21 cellular contexts compared by ENCODE assay signal in genomic region chr1:227781314-227781930, GRCh38. TPM values are rescaled to one million over a fixed set of nuclear protein-coding genes. Genes with fewer than 3 reads are reported as not detected.
DNase-seq lines count a peak whose midpoint lies in the region; ATAC-seq and TF ChIP-seq lines count a peak whose summit lies in the region.
"Had no signal": no experiment of that assay in that cellular context is flagged by ENCODE, and none has a peak within 500 bp of the region (broad histone marks: within the 10 kb centered on the region; RNA-seq: fewer than 3 reads in every experiment).

No MANE protein-coding gene starts in this region.

- H3K27ac ChIP-seq in colonic mucosa: no peak overlapping the region
- H3K27ac ChIP-seq in tibial artery: no peak overlapping the region
- H3K27ac ChIP-seq in uterus: no peak overlapping the region

- TF ChIP-seq POLR2A in uterus (IDR thresholded peaks at IDR 0.05): no peak

- H3K36me3 ChIP-seq in colonic mucosa (no peaks in the 10 kb centered on the region), tibial artery (peaks cover 3 to 45% (median 15%) of the 10 kb centered on the region in 3 donors), uterus (no peaks in the 10 kb centered on the region)

- intact Hi-C loops in Right ventricle myocardium superior (cut with DNase I) (no loop called here), Right ventricle myocardium inferior (cut with DNase I) (loop anchor here (10.0 kb wide), 1 partner anchor 103 kb away; no protein-coding TSS in a partner anchor), colonic mucosa (cut with DNase I) (no loop called here), tibial artery (cut with DNase I; ENCODE audit: low total_unique reads) (no loop called here), uterus (cut with DNase I; ENCODE audit: low total_unique reads) (no loop called here)

- no peak overlapping the region for H3K4me3 ChIP-seq in colonic mucosa
- no peak overlapping the region for H3K4me3 ChIP-seq in tibial artery
- no peak overlapping the region for H3K4me3 ChIP-seq in uterus
- H3K4me3 ChIP-seq: GM23338 had no signal

- TF ChIP-seq CTCF in colonic mucosa (IDR thresholded peaks at IDR 0.05): no peak
- no peak for TF ChIP-seq CTCF in omental fat pad (IDR thresholded peaks at IDR 0.05)
- TF ChIP-seq CTCF in tibial artery (IDR thresholded peaks at IDR 0.05): no peak
- TF ChIP-seq CTCF in uterus (IDR thresholded peaks at IDR 0.05): no peak

- ATAC-seq in Right ventricle myocardium superior (ENCODE audit: poor library complexity): no peak
- ATAC-seq in Right ventricle myocardium inferior: no peak
- ATAC-seq in omental fat pad (ENCODE audit: low FRiP score): no peak
- no peak for ATAC-seq in GM21381 (IDR thresholded peaks at IDR 0.05; ENCODE audit: unreplicated experiment)
- ATAC-seq: GM23338 had no signal

- peaks cover 2% of the 10 kb centered on the region for H3K4me1 ChIP-seq in colonic mucosa
- H3K4me1 ChIP-seq in tibial artery: peaks cover 0 to 5% (median 5%) of the 10 kb centered on the region in 4 donors
- peaks cover 0 to 2% of the 10 kb centered on the region in 2 donors for H3K4me1 ChIP-seq in uterus
- H3K4me1 ChIP-seq: Caco-2 had no signal

- DNase-seq in Right ventricle myocardium superior (peak; percentile 33), Right ventricle myocardium inferior (ENCODE audit: missing footprints) (no peak), colonic mucosa (peak; percentile 9), omental fat pad (ENCODE audit: low spot score) (peak; percentile 13), tibial artery (peak; percentile 10 to 50), cerebellum (ENCODE audit: low spot score) (no peak), uterus (no peak)
- DNase-seq: AML-193, DND-41, GDM1, KBM-7, NCI-H1092, NCI-H1694 treated with DMSO at 0.1 percent for 48 hours, NCI-H345, NCI-H526 treated with DMSO at 0.1 percent for 48 hours, OCI-M1, RPMI8226 had no signal

- H3K27me3 ChIP-seq in colonic mucosa (peaks cover 6% of the 10 kb centered on the region), tibial artery (no peaks in the 10 kb centered on the region), uterus (no peaks in the 10 kb centered on the region)

- H3K9ac ChIP-seq in colonic mucosa (ENCODE audit: low read depth in 2 of 2, low read length in 2 of 2): no peak overlapping the region

- H3K9me3 ChIP-seq in colonic mucosa: no peaks in the 10 kb centered on the region
- H3K9me3 ChIP-seq in tibial artery: no peaks in the 10 kb centered on the region
- H3K9me3 ChIP-seq in uterus: no peaks in the 10 kb centered on the region
- H3K9me3 ChIP-seq: Caco-2 had no signal

RNA-seq across cellular contexts. Expression of gene PRSS38, which starts 34.1 kb away (rescaled TPM):
- total RNA-seq in Right ventricle myocardium superior: not detected
- not detected for total RNA-seq in Right ventricle myocardium inferior
- not detected for total RNA-seq in colonic mucosa
- not detected for total RNA-seq in omental fat pad
- not detected for total RNA-seq in cerebellum
- total RNA-seq in uterus: not detected
- total RNA-seq: Caco-2, GM23338, M059J had no signal

RNA-seq across cellular contexts. Expression of gene SNAP47, which starts 46.2 kb away (rescaled TPM):
- 23.6 TPM for total RNA-seq in Right ventricle myocardium superior
- 30.1 TPM for total RNA-seq in Right ventricle myocardium inferior
- total RNA-seq in colonic mucosa: 10 to 100 TPM; 19.0 to 28.0 TPM
- total RNA-seq in omental fat pad: 10 to 100 TPM; 23.7 to 63.2 (median 31.2) TPM
- total RNA-seq in cerebellum: 48.2 TPM
- total RNA-seq in uterus: 10 to 100 TPM; 33.3 to 75.5 (median 55.2) TPM

RNA-seq across cellular contexts. Expression of gene JMJD4, which starts 46.3 kb away (rescaled TPM):
- 6.6 TPM for total RNA-seq in Right ventricle myocardium superior
- total RNA-seq in Right ventricle myocardium inferior: 7.1 TPM
- total RNA-seq in colonic mucosa: 10 to 100 TPM in 1 of 2 donors, 1 to 10 TPM in 1; 9.0 to 16.0 TPM
- 10 to 100 TPM; 22.7 to 33.9 (median 25.1) TPM for total RNA-seq in omental fat pad
- total RNA-seq in cerebellum: 12.5 TPM
- 10 to 100 TPM in 2 of 4 donors, 1 to 10 TPM in 2; 5.0 to 29.6 (median 15.7) TPM for total RNA-seq in uterus

Comparison
In these comparisons a context has a peak if more than half of its experiments do, and no peak if none do; other contexts are left out.
1. DNase-seq: peak in Right ventricle myocardium superior (single experiment), colonic mucosa (single experiment), omental fat pad (single experiment) and tibial artery (2 of 2); none in Right ventricle myocardium inferior (single experiment), cerebellum (single experiment) and uterus (0 of 2).